In genomic region chr17:50904522-50905459, GRCh38 we compare ENCODE assay signal across 8 cellular contexts. TPM values are rescaled to one million over a fixed set of nuclear protein-coding genes. Genes with fewer than 3 reads are reported as not detected.
DNase-seq lines count a peak whose midpoint lies in the region; ATAC-seq and TF ChIP-seq lines count a peak whose summit lies in the region.

No MANE protein-coding gene starts in this region.

- TF ChIP-seq CTCF in uterus (IDR thresholded peaks at IDR 0.05) = peak in 1 of 4 experiments; percentile 12

- H3K36me3 ChIP-seq in mesenchymal stem cell (ENCODE audit: control insufficient read depth in 1 of 2, insufficient read depth in 2 of 2, low read depth in 1 of 2, low read length in 2 of 2) (no peaks in the 10 kb centered on the region), uterus (no peaks in the 10 kb centered on the region)

- no peak overlapping the region for H3K23ac ChIP-seq in mesenchymal stem cell (ENCODE audit: low read length in 2 of 2)

- peak overlapping the region; percentile 27 to 61 for H2BK12ac ChIP-seq in mesenchymal stem cell (ENCODE audit: low read length in 2 of 2)

- peak overlapping the region; percentile 34 for H2AK5ac ChIP-seq in mesenchymal stem cell (ENCODE audit: low read length, severe bottlenecking)

- ATAC-seq in GM21737 (IDR thresholded peaks at IDR 0.05; ENCODE audit: unreplicated experiment) = no peak

- no peak overlapping the region for H3K4me2 ChIP-seq in mesenchymal stem cell (ENCODE audit: low read length, poor library complexity, severe bottlenecking)

- WGBS in mesenchymal stem cell = 81% methylated on average over 16 of the region's 16 CpGs

- no peak for TF ChIP-seq POLR2A in uterus (IDR thresholded peaks at IDR 0.05)

- intact Hi-C loops in uterus (cut with DNase I; ENCODE audit: low total_unique reads) = no loop called here

- H3K9ac ChIP-seq in mesenchymal stem cell (ENCODE audit: low read length) = peak overlapping the region; percentile 44

- H3K4me3 ChIP-seq in mesenchymal stem cell (ENCODE audit: insufficient read depth in 1 of 2, low read depth in 1 of 2, low read length in 2 of 2) (no peak overlapping the region), uterus (no peak overlapping the region)

- peak overlapping the region; percentile 82 for H2BK120ac ChIP-seq in mesenchymal stem cell (ENCODE audit: low read depth, low read length)

- H2BK5ac ChIP-seq in mesenchymal stem cell (ENCODE audit: low read depth, low read length, poor library complexity, severe bottlenecking) = peak overlapping the region; percentile 21

- peak overlapping the region; percentile 67 for H4K8ac ChIP-seq in mesenchymal stem cell (ENCODE audit: low read length)

- H4K91ac ChIP-seq in mesenchymal stem cell (ENCODE audit: low read length) = peak overlapping the region; percentile 82

- H3K14ac ChIP-seq in mesenchymal stem cell (ENCODE audit: low read length in 2 of 2) = no peak overlapping the region

- H2BK15ac ChIP-seq in mesenchymal stem cell (ENCODE audit: low read depth, poor library complexity, severe bottlenecking) = peak overlapping the region; percentile 26

- H3K27ac ChIP-seq in cingulate gyrus (ENCODE audit: low read depth, low read length) (peak overlapping the region; percentile 84), mesenchymal stem cell (ENCODE audit: low read length, poor library complexity, severe bottlenecking) (peak overlapping the region; percentile 17), uterus (peak overlapping the region; percentile 93 to 96)

- peak; percentile 32 for DNase-seq in DMS153 treated with DMSO at 0.1 percent for 48 hours (lab: John Stamatoyannopoulos, UW; ENCODE audit: unreplicated experiment)
- DNase-seq in NCI-H526 (lab: John Stamatoyannopoulos, UW) = peak; percentile 82 to 98
- no peak for DNase-seq in mesenchymal stem cell
- DNase-seq in uterus = peak; percentile 71 to 79
- DNase-seq in LoVo (ENCODE audit: low spot score) = no peak
- no peak for DNase-seq in GM19240 (ENCODE audit: insufficient read length, low spot score)

- no peak overlapping the region for H2AFZ ChIP-seq in mesenchymal stem cell (ENCODE audit: low read depth, low read length)

- H3K4me1 ChIP-seq in mesenchymal stem cell (ENCODE audit: control insufficient read depth, insufficient read depth, low read depth, low read length) (peaks cover 34% of the 10 kb centered on the region), uterus (peaks cover 5 to 10% of the 10 kb centered on the region in 2 donors)

- H3K18ac ChIP-seq in mesenchymal stem cell (ENCODE audit: low read depth in 1 of 2, low read length in 2 of 2) = peak overlapping the region; percentile 55 to 77

- H3K4ac ChIP-seq in mesenchymal stem cell (ENCODE audit: low read depth in 1 of 2, low read length in 2 of 2) = peak overlapping the region in 1 of 2 experiments; percentile 31

- no peaks in the 10 kb centered on the region for H3K9me3 ChIP-seq in mesenchymal stem cell (ENCODE audit: control insufficient read depth, low read length)
- H3K9me3 ChIP-seq in uterus = no peaks in the 10 kb centered on the region

- H3K27me3 ChIP-seq in mesenchymal stem cell (ENCODE audit: control insufficient read depth in 1 of 2, insufficient read depth in 1 of 2, low read length in 2 of 2) (peaks cover 0 to 14% of the 10 kb centered on the region in 2 experiments), uterus (no peaks in the 10 kb centered on the region)

- no peaks in the 10 kb centered on the region for H3K79me1 ChIP-seq in mesenchymal stem cell (replicated peaks; ENCODE audit: low read length, poor library complexity, severe bottlenecking)

RNA-seq across cellular contexts. Expression of gene TOB1, which starts 38.6 kb away (rescaled TPM):
- polyA plus RNA-seq in mesenchymal stem cell (2013, experiment 1 of 2) = 78.1 TPM
- polyA plus RNA-seq in mesenchymal stem cell (2013, experiment 2 of 2) = 81.9 TPM
- total RNA-seq in uterus = 10 to 100 TPM; 16.5 to 64.3 (median 27.5) TPM

Comparison
In these comparisons a context has a peak if more than half of its experiments do, and no peak if none do; other contexts are left out.
1. DNase-seq: peak in DMS153 treated with DMSO at 0.1 percent for 48 hours (single experiment), NCI-H526 (2 of 2) and uterus (2 of 2); none in mesenchymal stem cell (single experiment), LoVo (single experiment) and GM19240 (single experiment).
2. H3K27ac ChIP-seq: peak in every context shown above with its lines; median percentile 94 in uterus; 84 in cingulate gyrus; 17 in mesenchymal stem cell.